In the genomic region with DNA sequence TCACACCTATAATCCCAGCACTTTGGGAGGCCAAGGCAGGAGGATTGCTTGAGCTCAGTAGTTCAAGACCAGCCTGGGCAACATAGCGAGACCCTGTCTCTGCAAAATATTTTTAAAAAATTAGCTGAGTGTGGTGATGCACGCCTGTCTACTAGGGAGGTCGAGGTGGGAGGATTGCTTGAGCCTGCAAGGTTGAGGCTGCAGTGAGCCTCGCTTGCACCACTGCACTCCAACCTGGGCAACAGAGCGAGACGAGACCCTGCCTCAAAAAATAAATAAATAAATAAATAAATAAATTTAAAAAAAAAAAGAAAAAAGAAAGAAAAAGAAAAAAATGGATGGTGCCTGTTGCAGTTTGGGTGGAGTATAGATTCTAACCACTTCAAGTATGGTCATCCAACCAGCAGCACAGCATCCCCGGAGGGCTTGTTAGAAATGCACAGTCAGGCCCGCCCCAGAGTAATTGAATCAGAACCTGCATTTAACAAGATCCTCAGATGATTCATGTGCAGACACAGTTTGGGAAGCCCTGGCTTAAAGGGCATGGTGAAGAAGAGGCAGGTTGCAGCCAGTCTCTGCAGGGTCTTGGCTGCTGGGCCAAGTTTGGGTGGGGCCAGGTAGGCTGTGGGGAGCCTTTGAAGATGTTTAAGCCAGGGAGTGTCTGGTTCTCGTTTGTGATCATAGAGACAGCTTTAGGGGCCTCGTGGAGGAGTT, we compare ENCODE assay signal across 20 cellular contexts. TPM values are rescaled to one million over a fixed set of nuclear protein-coding genes. Genes with fewer than 3 reads are reported as not detected.
DNase-seq lines count a peak whose midpoint lies in the region; ATAC-seq, FAIRE-seq and TF ChIP-seq lines count a peak whose summit lies in the region.
"Had no signal": no experiment of that assay in that cellular context is flagged by ENCODE, and none has a peak within 500 bp of the region (broad histone marks: within the 10 kb centered on the region; RNA-seq: fewer than 3 reads in every experiment).

No MANE protein-coding gene starts in this region.

- TF ChIP-seq EP300 in K562 (IDR thresholded peaks at IDR 0.05; ENCODE audit: low read length), result no peak

- TF ChIP-seq POLR2A in K562 (conservative IDR thresholded peaks at IDR 0.05), result no peak

- H3K9me3 ChIP-seq in K562 (replicated peaks; ENCODE audit: control insufficient read depth, insufficient read depth, low read depth, low read length), result no peaks in the 10 kb centered on the region
- H3K9me3 ChIP-seq in lower lobe of right lung, result no peaks in the 10 kb centered on the region
- H3K9me3 ChIP-seq: BLaER1, gastroesophageal sphincter, neutrophil, upper lobe of left lung had no signal

- H3K79me2 ChIP-seq in K562 (ENCODE audit: control insufficient read depth, insufficient read depth, low read length), result no peaks in the 10 kb centered on the region

- DNase-seq in AG09319 (ENCODE audit: extremely low read depth, low read depth) (peak; percentile 38), HPDE6-E6E7 (ENCODE audit: extremely low spot score) (peak; percentile 45), K562 (ENCODE audit: extremely low read depth in 1 of 4, low spot score in 3 of 4) (no peak), lower lobe of right lung (peak; percentile 14), NK-92 (lab: John Stamatoyannopoulos, UW; ENCODE audit: unreplicated experiment) (no peak), globus pallidus (ENCODE audit: low spot score) (no peak), substantia nigra (lab: John Stamatoyannopoulos, UW) (no peak)
- no peak for DNase-seq in effector CD8-positive, alpha-beta T cell (lab: John Stamatoyannopoulos, UW)
- DNase-seq: activated B cell treated with CpG ODN at 0.5 μM for 24 hours, DMS79 treated with DMSO at 0.1 percent for 48 hours, immature natural killer cell, NCI-H1048, NCI-H446 treated with DMSO at 0.1 percent for 48 hours, upper lobe of left lung had no signal

- intact Hi-C loops in K562 (cut with micrococcal nuclease), result no loop called here
- intact Hi-C loops in lower lobe of right lung (cut with DNase I), result no loop called here

- WGBS in K562 (ENCODE audit: insufficient coverage, low coverage, missing lambda C conversion rate), result 47% methylated on average over 10 of the region's 10 CpGs

- ATAC-seq in K562 (no peak), lower lobe of right lung (no peak)
- ATAC-seq: gastroesophageal sphincter had no signal

- H3K9me1 ChIP-seq in K562 (ENCODE audit: control insufficient read depth, insufficient read depth, low read length), result no peaks in the 10 kb centered on the region

- POLR2A ChIA-PET in K562 (lab: Yijun Ruan, JAX), result no interaction called here

- no peaks in the 10 kb centered on the region for H4K20me1 ChIP-seq in K562 (replicated peaks; ENCODE audit: control insufficient read depth, insufficient read depth, low read length)

- in situ Hi-C loops in K562 (cut with MboI), result no loop called here

- CTCF ChIA-PET in K562 (lab: Yijun Ruan, JAX; ENCODE audit: low intra/inter-chr PET ratio), result no interaction called here

- H2AFZ ChIP-seq in K562 (ENCODE audit: low read depth, low read length), result no peak overlapping the region

- H3K27ac ChIP-seq in K562 (ENCODE audit: extremely low read depth, low read depth, low read length) (no peak overlapping the region), lower lobe of right lung (no peak overlapping the region), substantia nigra (ENCODE audit: low read depth, low read length, poor library complexity, severe bottlenecking) (no peak overlapping the region)
- H3K27ac ChIP-seq: BLaER1, dorsolateral prefrontal cortex, gastroesophageal sphincter, neutrophil, upper lobe of left lung had no signal

- H3K4me3 ChIP-seq in K562, result no peak overlapping the region
- no peak overlapping the region for H3K4me3 ChIP-seq in lower lobe of right lung
- H3K4me3 ChIP-seq: BLaER1, dorsolateral prefrontal cortex, gastroesophageal sphincter, upper lobe of left lung had no signal

- H3K36me3 ChIP-seq in K562 (ENCODE audit: control insufficient read depth, insufficient read depth, low read length) (no peaks in the 10 kb centered on the region), lower lobe of right lung (peaks cover 34% of the 10 kb centered on the region)
- H3K36me3 ChIP-seq: gastroesophageal sphincter, neutrophil had no signal

- TF ChIP-seq CTCF in AG09319 (IDR thresholded peaks at IDR 0.05; ENCODE audit: low read depth, low read length) (no peak), K562 (IDR thresholded peaks at IDR 0.05 in 2 of 3, conservative IDR thresholded peaks at IDR 0.05 in 1 of 3; ENCODE audit: insufficient read depth in 2 of 3, low read depth in 1 of 3, low read length in 3 of 3) (no peak), lower lobe of right lung (IDR thresholded peaks at IDR 0.05) (no peak)

- TF ChIP-seq RAD21 in K562 (CRISPR knock-in tag; conservative IDR thresholded peaks at IDR 0.05 in 1 of 2, IDR thresholded peaks at IDR 0.05 in 1 of 2), result no peak

- H3K9ac ChIP-seq in K562 (ENCODE audit: insufficient read depth in 1 of 2, low read depth in 2 of 2, low read length in 2 of 2), result no peak overlapping the region
- H3K9ac ChIP-seq: BLaER1 had no signal

- H3K4me2 ChIP-seq in K562 (ENCODE audit: insufficient read depth, low read length), result no peak overlapping the region
- H3K4me2 ChIP-seq: BLaER1 had no signal

- H3K4me1 ChIP-seq in K562 (replicated peaks in 1 of 2; ENCODE audit: control insufficient read depth in 2 of 2, insufficient read depth in 2 of 2, low read length in 2 of 2), result peaks cover 8 to 38% of the 10 kb centered on the region in 2 experiments; a peak in 4 of 5 replicates
- H3K4me1 ChIP-seq in lower lobe of right lung, result no peaks in the 10 kb centered on the region
- H3K4me1 ChIP-seq: BLaER1, upper lobe of left lung had no signal

- no peak for FAIRE-seq in K562 (lab: Jason Lieb, UNC)
- FAIRE-seq: H54, HepG2 had no signal

- H3K27me3 ChIP-seq in K562 (ENCODE audit: control insufficient read depth in 2 of 2, insufficient read depth in 2 of 2, low read length in 2 of 2), result peaks cover 3 to 11% of the 10 kb centered on the region in 2 experiments; a peak in 3 of 5 replicates
- H3K27me3 ChIP-seq in lower lobe of right lung (ENCODE audit: low read depth), result no peaks in the 10 kb centered on the region
- H3K27me3 ChIP-seq: BLaER1, dorsolateral prefrontal cortex, gastroesophageal sphincter, neutrophil, upper lobe of left lung had no signal

- no TSS peak for BruUV-seq in K562 (replicated peaks; lab: Mats Ljungman, UMichigan)

TF ChIP-seq in K562, 482 proteins besides CTCF, POLR2A, EP300 and RAD21:
- peak; percentile 65 for TF ChIP-seq ZNF121 (CRISPR knock-in tag; conservative IDR thresholded peaks at IDR 0.05)
- TF ChIP-seq CHD4 (IDR thresholded peaks at IDR 0.05; ENCODE audit: insufficient read depth, insufficient replicate concordance, low read depth, low read length, poor library complexity, severe bottlenecking), result no peak

RNA-seq across cellular contexts. Expression of a gene that starts 40.8 kb away (rescaled TPM):
- 13.5 and 48.4 TPM in 2 replicates for total RNA-seq in K562 (2011; cell fraction: chromatin; rRNA removed; ENCODE audit: low replicate concordance)
- total RNA-seq in K562 (2011; cell fraction: nucleolus; rRNA removed), result 54.0 and 59.1 TPM in 2 replicates
- total RNA-seq in K562 (2011; cell fraction: nucleoplasm; rRNA removed), result 25.0 and 27.9 TPM in 2 replicates
- 11.5 and 19.9 TPM in 2 replicates for total RNA-seq in K562 (2014; rRNA removed)
- total RNA-seq in K562 (2014; rRNA removed; fragmentation: Illumina TruSeq; extraction: Trizol), result 2.7 and 4.1 TPM in 2 replicates
- 3.8 and 4.1 TPM in 2 replicates for total RNA-seq in K562 (2015; rRNA removed; fragmentation: Illumina TruSeq; extraction: Trizol)
- total RNA-seq in K562 (2021), result 10.8 and 11.0 TPM in 2 replicates
- 9.0 and 9.2 TPM in 2 replicates for polyA plus RNA-seq in K562 (2011; rRNA removed)
- polyA plus RNA-seq in K562 (2011; cell fraction: cytosol; rRNA removed), result 5.1 and 16.1 TPM in 2 replicates
- polyA plus RNA-seq in K562 (2011; cell fraction: nucleus; rRNA removed), result 26.9 and 53.0 TPM in 2 replicates
- 15.9 and 30.3 TPM in 2 replicates for polyA plus RNA-seq in K562 (2012)
- 6.6 and 9.7 TPM in 2 replicates for polyA plus RNA-seq in K562 (2014; fragmentation: Illumina TruSeq; extraction: Trizol)
- under 1 TPM; 0.28 to 0.34 TPM for polyA plus RNA-seq in K562 (2014; fragmentation: Nextera tagmentation; extraction: Ambion mirVana)
- polyA plus RNA-seq in K562 (2014; rRNA removed), result 8.1 and 11.3 TPM in 2 replicates
- polyA minus RNA-seq in K562 (2011; rRNA and poly(A)+ RNA removed), result 2.5 and 7.6 TPM in 2 replicates
- 7.0 and 7.5 TPM in 2 replicates for polyA minus RNA-seq in K562 (2011; cell fraction: cytosol; rRNA and poly(A)+ RNA removed)
- 11.7 and 12.7 TPM in 2 replicates for polyA minus RNA-seq in K562 (2011; cell fraction: nucleus; rRNA and poly(A)+ RNA removed)
- 91.2 TPM for total RNA-seq in lower lobe of right lung
- total RNA-seq: HepG2 had no signal
- polyA plus RNA-seq: HepG2, immature natural killer cell had no signal

Comparison
In these comparisons a context has a peak if more than half of its experiments do, and no peak if none do; other contexts are left out.
1. DNase-seq: peak in AG09319 (single experiment), HPDE6-E6E7 (single experiment) and lower lobe of right lung (single experiment); none in K562 (0 of 4), NK-92 (single experiment), globus pallidus (single experiment), substantia nigra (0 of 49) and effector CD8-positive, alpha-beta T cell (single experiment).